Comparison of ENCODE assay signal across 8 cellular contexts in genomic region chr5:40578501-40579451, GRCh38.
DNase-seq lines count a peak whose midpoint lies in the region; ATAC-seq and TF ChIP-seq lines count a peak whose summit lies in the region.

No MANE protein-coding gene starts in this region.

- H3K36me3 ChIP-seq in GM23338 (ENCODE audit: insufficient read depth) (no peaks in the 10 kb centered on the region), gastrocnemius medialis (no peaks in the 10 kb centered on the region)

- no peak overlapping the region for H2BK20ac ChIP-seq in H9 (ENCODE audit: low read depth, low read length, poor library complexity, severe bottlenecking)

- no peaks in the 10 kb centered on the region for H3F3A ChIP-seq in GM23338 (replicated peaks; ENCODE audit: low read depth)

- no peak overlapping the region for H3K4ac ChIP-seq in H9 (ENCODE audit: low read depth, low read length)

- no peaks in the 10 kb centered on the region for H3K27me3 ChIP-seq in GM23338 (ENCODE audit: insufficient read depth)
- no peaks in the 10 kb centered on the region for H3K27me3 ChIP-seq in gastrocnemius medialis
- no peaks in the 10 kb centered on the region; the same call in 1 of the 2 replicates for H3K27me3 ChIP-seq in H9 (ENCODE audit: insufficient read depth, low read length)

- no peak overlapping the region for H4K8ac ChIP-seq in H9 (replicated peaks; ENCODE audit: insufficient read length, low read depth, low read length)

- no peak overlapping the region for H3K18ac ChIP-seq in H9 (ENCODE audit: insufficient read length, low read depth, low read length)

- no peak overlapping the region for H3K56ac ChIP-seq in H9 (ENCODE audit: insufficient read length, low read depth, low read length)

- no CpG with 5 or more reads among the region's 9 CpGs for WGBS in H9 (ENCODE audit: extremely low coverage, insufficient read length, low lambda C conversion rate)

- H3K27me3 Mint-ChIP-seq in GM23338 (ENCODE audit: insufficient read depth, low read depth, poor library complexity) = peaks cover 3% of the 10 kb centered on the region
- no peaks in the 10 kb centered on the region for H3K27me3 Mint-ChIP-seq in H9 (ENCODE audit: low read depth)

- in situ Hi-C loops in gastrocnemius medialis (cut with MboI; ENCODE audit: low sequenced_read_pairs in 4 of 4) = no loop called here

- TF ChIP-seq CTCF in GM23338 (conservative IDR thresholded peaks at IDR 0.05; ENCODE audit: low read depth in 2 of 2) (no peak), fibroblast of pulmonary artery (IDR thresholded peaks at IDR 0.05; ENCODE audit: low read length, missing control alignments) (no peak), gastrocnemius medialis (IDR thresholded peaks at IDR 0.05 in 4 of 5, conservative IDR thresholded peaks at IDR 0.05 in 1 of 5) (no peak), H9 (conservative IDR thresholded peaks at IDR 0.05) (no peak)

- no peaks in the 10 kb centered on the region for H3K79me2 ChIP-seq in GM23338 (replicated peaks; ENCODE audit: insufficient read depth)
- no peaks in the 10 kb centered on the region for H3K79me2 ChIP-seq in H9 (ENCODE audit: insufficient read depth, low read length)

- no peak for TF ChIP-seq POLR2A in gastrocnemius medialis (IDR thresholded peaks at IDR 0.05)

- no peak for DNase-seq in GM23338 (ENCODE audit: low spot score)
- DNase-seq in NOMO-1 (lab: John Stamatoyannopoulos, UW; ENCODE audit: unreplicated experiment in 2 of 2) = peak; percentile 72 to 77
- peak; percentile 45 for DNase-seq in fibroblast of pulmonary artery (ENCODE audit: low read depth)
- no peak for DNase-seq in SW 1271 (lab: John Stamatoyannopoulos, UW)
- DNase-seq in gastrocnemius medialis = no peak
- no peak for DNase-seq in H9
- no peak for DNase-seq in activated CD4-positive, CD25-positive, alpha-beta regulatory T cell treated with anti-CD3 and anti-CD28 coated beads, Interleukin-2, amount 50 U/mL, for 72 hours

- H2BK120ac ChIP-seq in H9 (ENCODE audit: low read depth, low read length, poor library complexity, severe bottlenecking) = no peak overlapping the region

- H2AK5ac ChIP-seq in H9 (ENCODE audit: insufficient read length, low read length) = no peak overlapping the region

- H3K9ac ChIP-seq in H9 (ENCODE audit: extremely low read depth, insufficient read length, low read length) = no peak overlapping the region

- H2BK15ac ChIP-seq in H9 (ENCODE audit: low read depth, low read length) = no peak overlapping the region

- H2BK5ac ChIP-seq in H9 (ENCODE audit: insufficient read length, low read length) = no peak overlapping the region

- no peak overlapping the region for H3K14ac ChIP-seq in H9 (ENCODE audit: insufficient read depth, low read length)

- H3K9me3 ChIP-seq in gastrocnemius medialis (no peaks in the 10 kb centered on the region), H9 (ENCODE audit: control insufficient read depth, low read depth, low read length) (no peaks in the 10 kb centered on the region)

- H3K4me3 ChIP-seq in GM23338 (no peak overlapping the region), fibroblast of pulmonary artery (replicated peaks; ENCODE audit: low read depth, low read length) (no peak overlapping the region), gastrocnemius medialis (no peak overlapping the region)

- no peak overlapping the region for H4K5ac ChIP-seq in H9 (ENCODE audit: insufficient read length, low read depth, low read length)

- H3K4me2 ChIP-seq in GM23338 (no peak overlapping the region), H9 (ENCODE audit: insufficient read depth, insufficient read length, low read length) (no peak overlapping the region)

- H2AFZ ChIP-seq in GM23338 = 0 out of 2 replicates have a peak overlapping the region, but pooled peaks have one; percentile 1
- H2AFZ ChIP-seq in H9 (ENCODE audit: low read length) = no peak overlapping the region

- H3K23ac ChIP-seq in H9 (ENCODE audit: insufficient read length, low read depth, low read length) = no peak overlapping the region

- no peaks in the 10 kb centered on the region for H3K23me2 ChIP-seq in H9 (ENCODE audit: insufficient read length, low read depth, low read length, poor library complexity, severe bottlenecking)

- intact Hi-C loops in gastrocnemius medialis (cut with DNase I; ENCODE audit: low total_unique reads) = no loop called here

- no peaks in the 10 kb centered on the region for H3K79me1 ChIP-seq in H9 (ENCODE audit: insufficient read depth, low read depth, low read length, poor library complexity, severe bottlenecking)

- no peaks in the 10 kb centered on the region for H3K9me3 Mint-ChIP-seq in GM23338
- no peaks in the 10 kb centered on the region for H3K9me3 Mint-ChIP-seq in H9

- H3K4me1 Mint-ChIP-seq in GM23338 (peaks cover 3% of the 10 kb centered on the region; the same call in 1 of the 3 replicates), H9 (no peaks in the 10 kb centered on the region)

- ATAC-seq in GM18502 (IDR thresholded peaks at IDR 0.05; ENCODE audit: poor library complexity, unreplicated experiment) (peak; percentile 97), GM23338 (no peak), gastrocnemius medialis (no peak)

- no peak overlapping the region for H3T11ph ChIP-seq in H9 (ENCODE audit: low read length)

- H2BK12ac ChIP-seq in H9 (ENCODE audit: insufficient read length, low read depth, low read length) = no peak overlapping the region

- H3K36me3 Mint-ChIP-seq in GM23338 (ENCODE audit: low read depth) (no peaks in the 10 kb centered on the region), H9 (ENCODE audit: insufficient read depth in 1 of 3, low read depth in 3 of 3) (no peaks in the 10 kb centered on the region)

- H4K91ac ChIP-seq in H9 (ENCODE audit: insufficient read length, low read depth, low read length) = no peak overlapping the region

- H3K4me1 ChIP-seq in GM23338 (ENCODE audit: insufficient read depth) (0 out of 2 replicates have a peak, but pooled peaks cover 6% of the 10 kb centered on the region), gastrocnemius medialis (no peaks in the 10 kb centered on the region), H9 (ENCODE audit: insufficient read depth, low read length) (no peaks in the 10 kb centered on the region)

- H3K27ac ChIP-seq in GM23338 (ENCODE audit: low read depth) (no peak overlapping the region), gastrocnemius medialis (no peak overlapping the region), H9 (ENCODE audit: insufficient read length, low read depth, low read length) (no peak overlapping the region)

- H3K27ac Mint-ChIP-seq in GM23338 (no peak overlapping the region), H9 (0 out of 7 replicates have a peak overlapping the region, but pooled peaks of 1 of the 3 experiments have one; percentile 26)

- no peaks in the 10 kb centered on the region for H4K20me1 ChIP-seq in GM23338 (replicated peaks; ENCODE audit: insufficient read depth)
- H4K20me1 ChIP-seq in H9 (ENCODE audit: control insufficient read depth, insufficient read depth, insufficient read length) = no peaks in the 10 kb centered on the region

- no peak overlapping the region for H3K4me3 Mint-ChIP-seq in GM23338
- no peak overlapping the region for H3K4me3 Mint-ChIP-seq in H9

- H3K9me2 ChIP-seq in GM23338 (ENCODE audit: insufficient read depth) = no peaks in the 10 kb centered on the region

TF ChIP-seq in GM23338, 12 proteins besides CTCF, POLR2A, EP300 and RAD21 (continues in another document):
- no peak for TF ChIP-seq NANOG (IDR thresholded peaks at IDR 0.05; ENCODE audit: borderline replicate concordance)
- TF ChIP-seq EZH2 (IDR thresholded peaks at IDR 0.05; ENCODE audit: low read depth, unreplicated experiment) = no peak

Comparison
In these comparisons a context has a peak if more than half of its experiments do, and no peak if none do; other contexts are left out.
1. DNase-seq: peak in NOMO-1 (2 of 2) and fibroblast of pulmonary artery (single experiment); none in GM23338 (single experiment), SW 1271 (0 of 2), gastrocnemius medialis (0 of 2), H9 (single experiment) and activated CD4-positive, CD25-positive, alpha-beta regulatory T cell treated with anti-CD3 and anti-CD28 coated beads, Interleukin-2, amount 50 U/mL, for 72 hours (single experiment).